17 cellular contexts compared by ENCODE assay signal in genomic region chr14:99758915-99759545, GRCh38. TPM values are rescaled to one million over a fixed set of nuclear protein-coding genes. Genes with fewer than 3 reads are reported as not detected.
DNase-seq lines count a peak whose midpoint lies in the region; ATAC-seq and TF ChIP-seq lines count a peak whose summit lies in the region.
"Had no signal": no experiment of that assay in that cellular context is flagged by ENCODE, and none has a peak within 500 bp of the region (broad histone marks: within the 10 kb centered on the region; RNA-seq: fewer than 3 reads in every experiment).

No MANE protein-coding gene starts in this region.

- H3K27ac Mint-ChIP-seq in chondrocyte (ENCODE audit: unreplicated experiment) (peak overlapping the region; percentile 59), nephron (peak overlapping the region; percentile 59 to 83 (median 83))
- H3K27ac Mint-ChIP-seq: CD4-positive, CD25-positive, alpha-beta regulatory T cell; T-helper 2 cell treated with Interferon-gamma antibody and Interleukin-4, amounts not matched to agents 5 μg/mL and 100 μg/mL, for 36 hours had no signal

- H3K4me1 Mint-ChIP-seq in chondrocyte (ENCODE audit: low read depth) (peaks cover 53% of the 10 kb centered on the region), nephron (peaks cover 47% of the 10 kb centered on the region)
- H3K4me1 Mint-ChIP-seq: CD4-positive, CD25-positive, alpha-beta regulatory T cell had no signal

- H3K9me3 ChIP-seq in left ventricle myocardium inferior (replicated peaks) = no peaks in the 10 kb centered on the region
- H3K9me3 ChIP-seq in heart right ventricle = no peaks in the 10 kb centered on the region
- H3K9me3 ChIP-seq: tibial nerve had no signal

- WGBS in heart right ventricle, 2 donors = 72 to 75% methylated on average over 6 of the region's 6 CpGs

- TF ChIP-seq CTCF in left ventricle myocardium inferior (IDR thresholded peaks at IDR 0.05; ENCODE audit: borderline replicate concordance) = no peak
- no peak for TF ChIP-seq CTCF in heart right ventricle (IDR thresholded peaks at IDR 0.05)
- TF ChIP-seq CTCF in chondrocyte (IDR thresholded peaks at IDR 0.05) = no peak
- no peak for TF ChIP-seq CTCF in nephron (IDR thresholded peaks at IDR 0.05; ENCODE audit: unreplicated experiment in 3 of 3)

- no peaks in the 10 kb centered on the region for H3K27me3 ChIP-seq in left ventricle myocardium inferior (ENCODE audit: low read depth)
- no peaks in the 10 kb centered on the region for H3K27me3 ChIP-seq in heart right ventricle
- H3K27me3 ChIP-seq: tibial nerve had no signal

- H3K4me1 ChIP-seq in left ventricle myocardium inferior = peaks cover 69% of the 10 kb centered on the region
- peaks cover 19 to 63% (median 42%) of the 10 kb centered on the region in 9 donors for H3K4me1 ChIP-seq in heart right ventricle

- no peaks in the 10 kb centered on the region for H3K9me3 Mint-ChIP-seq in chondrocyte (ENCODE audit: low read depth)
- peaks cover 5% of the 10 kb centered on the region for H3K9me3 Mint-ChIP-seq in nephron
- H3K9me3 Mint-ChIP-seq: T-helper 2 cell treated with Interferon-gamma antibody and Interleukin-4, amounts not matched to agents 5 μg/mL and 100 μg/mL, for 36 hours had no signal

- no peak overlapping the region for H3K4me3 ChIP-seq in left ventricle myocardium inferior
- no peak overlapping the region for H3K4me3 ChIP-seq in heart right ventricle
- H3K4me3 ChIP-seq: tibial nerve had no signal

- intact Hi-C loops in left ventricle myocardium inferior (cut with micrococcal nuclease) = no loop called here
- intact Hi-C loops in heart right ventricle (cut with DNase I) = loop anchor here in 2 of 10 donors (5.0 kb wide), 1 partner anchor 33 kb away; the partner anchor contains the start of gene EML1 (in 2 of the 2)

- H3K36me3 Mint-ChIP-seq in chondrocyte (ENCODE audit: low read depth) = no peaks in the 10 kb centered on the region
- no peaks in the 10 kb centered on the region for H3K36me3 Mint-ChIP-seq in nephron (ENCODE audit: low read depth)
- H3K36me3 Mint-ChIP-seq: CD4-positive, CD25-positive, alpha-beta regulatory T cell had no signal

- H3K4me3 Mint-ChIP-seq in chondrocyte (ENCODE audit: unreplicated experiment) = no peak overlapping the region
- no peak overlapping the region for H3K4me3 Mint-ChIP-seq in nephron
- H3K4me3 Mint-ChIP-seq: CD4-positive, CD25-positive, alpha-beta regulatory T cell; T-helper 2 cell treated with Interferon-gamma antibody and Interleukin-4, amounts not matched to agents 5 μg/mL and 100 μg/mL, for 36 hours had no signal

- peak overlapping the region; percentile 16 for H3K27ac ChIP-seq in left ventricle myocardium inferior (replicated peaks)
- peak overlapping the region in 1 of 10 donors; percentile 15 for H3K27ac ChIP-seq in heart right ventricle

- ATAC-seq in heart right ventricle (no peak), GM18498 (IDR thresholded peaks at IDR 0.05; ENCODE audit: unreplicated experiment) (no peak)

- no peaks in the 10 kb centered on the region for H3K36me3 ChIP-seq in left ventricle myocardium inferior
- no peaks in the 10 kb centered on the region for H3K36me3 ChIP-seq in heart right ventricle
- H3K36me3 ChIP-seq: tibial nerve had no signal

- H3K27me3 Mint-ChIP-seq in chondrocyte (ENCODE audit: low read depth) = no peaks in the 10 kb centered on the region
- peaks cover 18% of the 10 kb centered on the region for H3K27me3 Mint-ChIP-seq in nephron (ENCODE audit: low read depth)

- DNase-seq in left ventricle myocardium inferior = no peak
- no peak for DNase-seq in heart right ventricle
- DNase-seq in chondrocyte (ENCODE audit: low spot score) = peak; percentile 66
- DNase-seq in effector CD4-positive, alpha-beta T cell = no peak
- no peak for DNase-seq in middle frontal gyrus (ENCODE audit: extremely low spot score, low spot score)
- DNase-seq in HT-29 (ENCODE audit: low spot score) = no peak
- DNase-seq: activated CD4-positive, alpha-beta T cell treated with anti-CD3 and anti-CD28 coated beads for 1 hour; CD4-positive, CD25-positive, alpha-beta regulatory T cell; DMS79; midbrain; NCI-H187; occipital lobe; small intestine had no signal

RNA-seq across cellular contexts. Expression of gene EML1, which starts 34.2 kb away (rescaled TPM):
- total RNA-seq in left ventricle myocardium inferior = 33.3 TPM
- 10 to 100 TPM; 28.6 to 49.2 (median 36.3) TPM for total RNA-seq in heart right ventricle
- 10 to 100 TPM in 1 of 2 donors, 1 to 10 TPM in 1; 9.1 to 11.0 TPM for polyA plus RNA-seq in heart right ventricle
- total RNA-seq in chondrocyte = 36.4 to 61.0 TPM (median 39.6 TPM) in 3 replicates
- total RNA-seq in HT-29 (2014; rRNA removed; shearing (Covaris generic)) = not detected in 2 replicates
- total RNA-seq: CD4-positive, CD25-positive, alpha-beta regulatory T cell had no signal
- polyA plus RNA-seq: CD4-positive, CD25-positive, alpha-beta regulatory T cell had no signal

Comparison
In these comparisons a context has a peak if more than half of its experiments do, and no peak if none do; other contexts are left out.
1. RNA of gene EML1, which starts 34.2 kb away (total RNA-seq): 28.6 to 49.2 TPM in heart right ventricle, 36.4 to 61.0 TPM in chondrocyte and 33.3 TPM in left ventricle myocardium inferior (single experiment); not detected in HT-29; every median in the first group is over 10 times any median in the second.